13 cellular contexts compared by ENCODE assay signal in the genomic region with DNA sequence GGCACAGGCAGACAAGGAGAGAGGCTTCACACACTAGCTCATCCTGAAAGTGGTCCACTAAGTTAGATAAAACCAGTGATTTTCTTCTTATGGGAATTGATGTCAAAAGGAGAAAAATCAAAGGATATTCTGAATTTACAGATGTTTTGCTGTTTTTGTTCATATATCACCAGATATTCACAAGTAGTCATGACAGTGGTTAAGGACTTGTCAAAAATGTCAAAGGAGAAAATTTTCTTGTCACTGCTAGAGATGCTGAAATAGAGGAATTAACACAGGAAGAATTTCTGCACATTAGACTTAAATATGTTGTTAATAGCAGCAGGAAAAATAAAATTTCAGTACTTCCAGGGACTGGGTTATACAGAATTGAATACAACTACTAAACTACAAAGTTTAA.
"Had no signal": no experiment of that assay in that cellular context is flagged by ENCODE, and none has a peak within 500 bp of the region (broad histone marks: within the 10 kb centered on the region; RNA-seq: fewer than 3 reads in every experiment).

No MANE protein-coding gene starts in this region.

- H3K27me3 Mint-ChIP-seq: activated CD4-positive, alpha-beta memory T cell treated with anti-CD3 and anti-CD28 coated beads for 36 hours; activated CD4-positive, alpha-beta T cell treated with anti-CD3 and anti-CD28 coated beads for 36 hours; natural killer cell treated with Interleukin-12 subunit alpha and Interleukin-12 subunit beta and Interleukin-15 and Interleukin-18, amount 100 ng/mL, for 72 hours; T-helper 17 cell had no signal

- H3K36me3 ChIP-seq: right lobe of liver, thoracic aorta had no signal

- DNase-seq: activated CD4-positive, alpha-beta memory T cell treated with anti-CD3 and anti-CD28 coated beads for 36 hours; activated CD4-positive, alpha-beta T cell treated with anti-CD3 and anti-CD28 coated beads for 36 hours; activated effector memory CD4-positive, alpha-beta T cell treated with Interleukin-2 at 50 U/mL for 16 hours; activated naive CD4-positive, alpha-beta T cell treated with anti-CD3 and anti-CD28 coated beads, Interleukin-2, amount 50 U/mL, for 16 hours; activated T-cell treated with anti-CD3 and anti-CD28 coated beads, Interleukin-2, amount 50 U/mL, for 4 hours; effector CD8-positive, alpha-beta T cell; foreskin melanocyte; left ventricle myocardium superior; right lobe of liver; T-helper 17 cell had no signal

- H3K4me3 ChIP-seq: coronary artery, right lobe of liver, thoracic aorta had no signal

- H3K27me3 ChIP-seq: right lobe of liver had no signal

- H3K9me3 Mint-ChIP-seq: natural killer cell treated with Interleukin-12 subunit alpha and Interleukin-12 subunit beta and Interleukin-15 and Interleukin-18, amount 100 ng/mL, for 72 hours had no signal

- H3K27ac ChIP-seq: right lobe of liver had no signal

- H3K27ac Mint-ChIP-seq: activated CD4-positive, alpha-beta memory T cell treated with anti-CD3 and anti-CD28 coated beads for 36 hours; activated CD4-positive, alpha-beta T cell treated with anti-CD3 and anti-CD28 coated beads for 36 hours; natural killer cell treated with Interleukin-12 subunit alpha and Interleukin-12 subunit beta and Interleukin-15 and Interleukin-18, amount 100 ng/mL, for 72 hours; T-helper 17 cell had no signal

- H3K9me3 ChIP-seq: right lobe of liver, thoracic aorta had no signal

- ATAC-seq: activated CD4-positive, alpha-beta T cell treated with anti-CD3 and anti-CD28 coated beads for 36 hours; activated T-cell treated with anti-CD3 and anti-CD28 coated beads, Interleukin-2, amount 50 U/mL, for 4 hours; T-helper 17 cell had no signal

- H3K4me1 ChIP-seq: right lobe of liver had no signal

- H3K4me3 Mint-ChIP-seq: activated CD4-positive, alpha-beta memory T cell treated with anti-CD3 and anti-CD28 coated beads for 36 hours; activated CD4-positive, alpha-beta T cell treated with anti-CD3 and anti-CD28 coated beads for 36 hours; activated T-cell treated with anti-CD3 and anti-CD28 coated beads, Interleukin-2, amount 50 U/mL, for 4 hours; natural killer cell treated with Interleukin-12 subunit alpha and Interleukin-12 subunit beta and Interleukin-15 and Interleukin-18, amount 100 ng/mL, for 72 hours; T-helper 17 cell had no signal
